13 cellular contexts compared by ENCODE assay signal in genomic region chr3:167872941-167873340, GRCh38.
DNase-seq lines count a peak whose midpoint lies in the region; ATAC-seq, FAIRE-seq and TF ChIP-seq lines count a peak whose summit lies in the region.
"Had no signal": no experiment of that assay in that cellular context is flagged by ENCODE, and none has a peak within 500 bp of the region (broad histone marks: within the 10 kb centered on the region; RNA-seq: fewer than 3 reads in every experiment).

No MANE protein-coding gene starts in this region.

- H2AFZ ChIP-seq in MM.1S (ENCODE audit: low read length), result no peak overlapping the region
- no peak overlapping the region for H2AFZ ChIP-seq in GM12878 (ENCODE audit: control insufficient read depth, low read depth, low read length)
- H2AFZ ChIP-seq in smooth muscle cell (ENCODE audit: low read depth), result no peak overlapping the region

- no peak overlapping the region for H3K4me3 ChIP-seq in cardiac muscle cell
- H3K4me3 ChIP-seq in right cardiac atrium (ENCODE audit: low read length), result no peak overlapping the region
- H3K4me3 ChIP-seq in MM.1S (ENCODE audit: low read length), result no peak overlapping the region
- H3K4me3 ChIP-seq in GM12878, result no peak overlapping the region
- H3K4me3 ChIP-seq in smooth muscle cell, result no peak overlapping the region
- H3K4me3 ChIP-seq: BLaER1, ovary, Peyer's patch had no signal

- RAD21 ChIA-PET in GM12878 (lab: Charles Lee; ENCODE audit: unreplicated experiment), result no interaction called here

- H3K27ac ChIP-seq in cardiac muscle cell (no peak overlapping the region), right cardiac atrium (ENCODE audit: low read length) (no peak overlapping the region), MM.1S (ENCODE audit: low read length) (no peak overlapping the region), GM12878 (ENCODE audit: control insufficient read depth, insufficient read depth) (no peak overlapping the region), smooth muscle cell (ENCODE audit: low read depth) (no peak overlapping the region)
- H3K27ac ChIP-seq: BLaER1, ovary, Peyer's patch had no signal

- WGBS in right cardiac atrium, result 49% methylated on average over 1 of the region's 1 CpG
- WGBS in GM12878 (ENCODE audit: insufficient coverage, insufficient replicate concordance, low lambda C conversion rate, missing lambda C conversion rate), result 0% methylated on average over 1 of the region's 1 CpG
- 35% methylated on average over 1 of the region's 1 CpG for WGBS in smooth muscle cell (ENCODE audit: low lambda C conversion rate)

- H3K36me3 ChIP-seq in cardiac muscle cell (no peaks in the 10 kb centered on the region), MM.1S (replicated peaks; ENCODE audit: insufficient read depth, low read length) (no peaks in the 10 kb centered on the region), GM12878 (ENCODE audit: control insufficient read depth in 2 of 2, insufficient read depth in 2 of 2, low read length in 1 of 2) (no peaks in the 10 kb centered on the region), smooth muscle cell (ENCODE audit: low read depth) (no peaks in the 10 kb centered on the region)
- H3K36me3 ChIP-seq: BLaER1, ovary, Peyer's patch had no signal

- H3K4me2 ChIP-seq in MM.1S (ENCODE audit: low read depth, low read length), result no peak overlapping the region
- H3K4me2 ChIP-seq in GM12878 (ENCODE audit: control insufficient read depth, insufficient read depth), result no peak overlapping the region
- no peak overlapping the region for H3K4me2 ChIP-seq in smooth muscle cell
- H3K4me2 ChIP-seq: BLaER1 had no signal

- intact Hi-C loops in right cardiac atrium (cut with DNase I), result loop anchor here in 1 of 4 donors (10.0 kb wide), 1 partner anchor 138 kb away; the partner anchor contains the start of genes PDCD10 and SERPINI1
- intact Hi-C loops in GM12878 (cut with micrococcal nuclease; ENCODE audit: unreplicated experiment), result no loop called here

- no peaks in the 10 kb centered on the region for H3F3A ChIP-seq in MM.1S (ENCODE audit: insufficient read depth, low read length)
- H3F3A ChIP-seq in smooth muscle cell (ENCODE audit: low read depth), result no peaks in the 10 kb centered on the region

- H4K20me1 ChIP-seq in MM.1S (ENCODE audit: insufficient read depth, low read length) (no peaks in the 10 kb centered on the region), GM12878 (ENCODE audit: control insufficient read depth, insufficient read depth) (no peaks in the 10 kb centered on the region), smooth muscle cell (ENCODE audit: low read depth) (no peaks in the 10 kb centered on the region)
- H4K20me1 ChIP-seq: BLaER1 had no signal

- DNase-seq in cardiac muscle cell (ENCODE audit: low read depth in 1 of 2, low spot score in 1 of 2) (no peak), right cardiac atrium (no peak), MM.1S (no peak), GM12878 (ENCODE audit: low read depth, low spot score) (no peak), smooth muscle cell (lab: John Stamatoyannopoulos, UW; ENCODE audit: unreplicated experiment) (no peak), activated gamma-delta T cell treated with Interleukin-2 at 50 U/mL for 16 hours (no peak)
- DNase-seq: anterior cingulate cortex, ovary, Peyer's patch had no signal

- peak; percentile 19 for TF ChIP-seq CTCF in cardiac muscle cell (IDR thresholded peaks at IDR 0.05; ENCODE audit: low read depth, low read length)
- peak; percentile 45 for TF ChIP-seq CTCF in MM.1S (IDR thresholded peaks at IDR 0.05; ENCODE audit: low read length)
- TF ChIP-seq CTCF in GM12878 (IDR thresholded peaks at IDR 0.05 in 2 of 3, conservative IDR thresholded peaks at IDR 0.05 in 1 of 3; ENCODE audit: control insufficient read depth in 2 of 3, extremely low read depth in 1 of 3, insufficient read depth in 1 of 3, low read depth in 3 of 3, low read length in 3 of 3), result peak in 2 of 3 experiments; percentile 18 to 27; a peak in 3 of 6 replicates
- peak; percentile 26 for TF ChIP-seq CTCF in smooth muscle cell (IDR thresholded peaks at IDR 0.05; ENCODE audit: borderline replicate concordance, insufficient read depth, poor library complexity, severe bottlenecking)

- H3K27me3 ChIP-seq in cardiac muscle cell (no peaks in the 10 kb centered on the region), right cardiac atrium (ENCODE audit: control insufficient read depth, insufficient read depth) (no peaks in the 10 kb centered on the region), MM.1S (replicated peaks; ENCODE audit: insufficient read depth, low read length) (no peaks in the 10 kb centered on the region), GM12878 (replicated peaks in 1 of 2; ENCODE audit: control insufficient read depth in 2 of 2, insufficient read depth in 2 of 2, low read length in 1 of 2) (no peaks in the 10 kb centered on the region), smooth muscle cell (ENCODE audit: low read depth) (no peaks in the 10 kb centered on the region)
- H3K27me3 ChIP-seq: BLaER1, ovary, Peyer's patch had no signal

- SMC1A ChIA-PET in GM12878 (lab: Charles Lee; ENCODE audit: uncharacterized antibody, unreplicated experiment), result interaction anchor here (1.4 kb wide), 1 partner anchor 9 kb away, joined by 10 read pairs; no protein-coding TSS in a partner anchor

- H3K9me3 ChIP-seq in cardiac muscle cell (ENCODE audit: low read depth) (no peaks in the 10 kb centered on the region), right cardiac atrium (ENCODE audit: control insufficient read depth, low read length) (no peaks in the 10 kb centered on the region), MM.1S (replicated peaks; ENCODE audit: insufficient read depth, low read length) (no peaks in the 10 kb centered on the region), GM12878 (replicated peaks; ENCODE audit: control insufficient read depth, insufficient read depth, low read length) (no peaks in the 10 kb centered on the region), smooth muscle cell (replicated peaks; ENCODE audit: low read depth) (no peaks in the 10 kb centered on the region)
- H3K9me3 ChIP-seq: BLaER1, ovary, Peyer's patch had no signal

- TF ChIP-seq RAD21 in GM12878 (IDR thresholded peaks at IDR 0.05; ENCODE audit: insufficient read depth, low read depth, low read length), result 0 out of 2 replicates have a peak, but pooled peaks have one; percentile 3

- ATAC-seq in right cardiac atrium (no peak), GM12878 (peak; percentile 38; the same call in 2 of the 3 replicates), GM21723 (IDR thresholded peaks at IDR 0.05; ENCODE audit: unreplicated experiment) (no peak), HG02763 (IDR thresholded peaks at IDR 0.05; ENCODE audit: unreplicated experiment) (no peak)

- CTCF ChIA-PET in GM12878 (lab: Yijun Ruan, JAX), result interaction anchor here (0.7 to 2.7 kb wide), 5 partner anchors 9 to 493 kb away, joined by 3 to 13 read pairs (median 3); partner anchors contain the start of gene ZBBX

- no peak for FAIRE-seq in GM12878 (lab: Jason Lieb, UNC)
- FAIRE-seq: TTC549 had no signal

- BruUV-seq in GM12878 (replicated peaks; lab: Mats Ljungman, UMichigan), result no TSS peak

- TF ChIP-seq POLR2A in GM12878 (IDR thresholded peaks at IDR 0.05; ENCODE audit: low read depth, low read length), result no peak

- H3K79me2 ChIP-seq in MM.1S (ENCODE audit: low read length) (no peaks in the 10 kb centered on the region), GM12878 (ENCODE audit: control insufficient read depth, insufficient read depth, low read length) (no peaks in the 10 kb centered on the region), smooth muscle cell (ENCODE audit: low read depth) (no peaks in the 10 kb centered on the region)

- H3K9ac ChIP-seq in MM.1S (ENCODE audit: low read length), result no peak overlapping the region
- no peak overlapping the region for H3K9ac ChIP-seq in GM12878 (ENCODE audit: control insufficient read depth, insufficient read depth, low read length)
- no peak overlapping the region for H3K9ac ChIP-seq in smooth muscle cell (ENCODE audit: low read depth)
- H3K9ac ChIP-seq: BLaER1 had no signal

- TF ChIP-seq EP300 in GM12878 (IDR thresholded peaks at IDR 0.05; ENCODE audit: borderline replicate concordance in 1 of 2, control insufficient read depth in 1 of 2, low read depth in 2 of 2, low read length in 2 of 2), result no peak

- in situ Hi-C loops in GM12878 (cut with MboI), result no loop called here

- no peaks in the 10 kb centered on the region for H3K9me2 ChIP-seq in MM.1S (replicated peaks; ENCODE audit: insufficient read depth, low read length)

- POLR2A ChIA-PET in GM12878 (lab: Charles Lee), result no interaction called here

- H3K4me1 ChIP-seq in cardiac muscle cell (ENCODE audit: low read depth) (no peaks in the 10 kb centered on the region), right cardiac atrium (ENCODE audit: control insufficient read depth, insufficient read depth, low read length) (no peaks in the 10 kb centered on the region), MM.1S (ENCODE audit: low read length) (no peaks in the 10 kb centered on the region), GM12878 (ENCODE audit: control insufficient read depth, insufficient read depth, low read length) (no peaks in the 10 kb centered on the region), smooth muscle cell (ENCODE audit: low read depth) (no peaks in the 10 kb centered on the region)
- H3K4me1 ChIP-seq: BLaER1, Peyer's patch had no signal

TF ChIP-seq in GM12878, 131 proteins besides CTCF, POLR2A, EP300 and RAD21 (continues in another document):
- TF ChIP-seq SIN3A (IDR thresholded peaks at IDR 0.05; ENCODE audit: low read depth, low read length), result no peak
- no peak for TF ChIP-seq BRCA1 (IDR thresholded peaks at IDR 0.05; ENCODE audit: low read depth, low read length)
- TF ChIP-seq ZBTB4 (CRISPR knock-in tag; IDR thresholded peaks at IDR 0.05), result no peak
